In the genomic region with DNA sequence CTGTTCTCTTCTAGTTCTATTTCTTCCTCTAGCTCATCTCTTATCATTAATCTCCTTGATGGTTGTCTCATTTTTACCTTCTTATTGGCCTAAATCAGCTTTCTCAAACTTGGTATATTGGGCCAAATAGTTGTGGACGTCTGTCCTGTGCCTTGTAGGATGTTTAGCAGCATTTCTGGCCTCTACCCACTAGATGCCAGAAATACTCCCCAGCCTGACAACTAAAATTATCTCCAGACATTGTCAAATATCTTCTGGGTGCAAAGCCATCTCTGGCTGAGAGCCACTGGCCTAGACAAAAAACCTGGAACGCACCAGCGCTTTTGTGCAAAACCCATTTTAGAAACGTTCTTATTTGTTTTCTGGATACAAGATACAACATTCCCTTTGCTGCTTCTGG, we compare ENCODE assay signal across 2 cellular contexts.
TF ChIP-seq lines count a peak whose summit lies in the region.

No MANE protein-coding gene starts in this region.

TF ChIP-seq in IMR-90, 13 proteins besides CTCF, POLR2A, EP300 and RAD21:
- TF ChIP-seq BHLHE40 (IDR thresholded peaks at IDR 0.05; ENCODE audit: low read depth, low read length) (no peak), MAZ (IDR thresholded peaks at IDR 0.05; ENCODE audit: borderline replicate concordance, low read depth, low read length) (no peak), MAFK (IDR thresholded peaks at IDR 0.05; ENCODE audit: low read depth, low read length) (no peak), SMC3 (IDR thresholded peaks at IDR 0.05; ENCODE audit: low read depth, low read length) (no peak), RCOR1 (IDR thresholded peaks at IDR 0.05; ENCODE audit: insufficient replicate concordance, low read length) (no peak), NFE2L2 (IDR thresholded peaks at IDR 0.05; ENCODE audit: low read depth, low read length) (no peak), CEBPB (IDR thresholded peaks at IDR 0.05; ENCODE audit: low read depth, low read length) (no peak), CHD1 (IDR thresholded peaks at IDR 0.05; ENCODE audit: low read depth, low read length) (no peak), FOS (IDR thresholded peaks at IDR 0.05; ENCODE audit: low read depth, low read length) (no peak), MXI1 (IDR thresholded peaks at IDR 0.05; ENCODE audit: borderline replicate concordance, low read depth, low read length) (no peak), RFX5 (IDR thresholded peaks at IDR 0.05; ENCODE audit: low read depth, low read length) (no peak)
- TF ChIP-seq, protein P1, sequence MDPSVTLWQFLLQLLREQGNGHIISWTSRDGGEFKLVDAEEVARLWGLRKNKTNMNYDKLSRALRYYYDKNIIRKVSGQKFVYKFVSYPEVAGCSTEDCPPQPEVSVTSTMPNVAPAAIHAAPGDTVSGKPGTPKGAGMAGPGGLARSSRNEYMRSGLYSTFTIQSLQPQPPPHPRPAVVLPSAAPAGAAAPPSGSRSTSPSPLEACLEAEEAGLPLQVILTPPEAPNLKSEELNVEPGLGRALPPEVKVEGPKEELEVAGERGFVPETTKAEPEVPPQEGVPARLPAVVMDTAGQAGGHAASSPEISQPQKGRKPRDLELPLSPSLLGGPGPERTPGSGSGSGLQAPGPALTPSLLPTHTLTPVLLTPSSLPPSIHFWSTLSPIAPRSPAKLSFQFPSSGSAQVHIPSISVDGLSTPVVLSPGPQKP (IDR thresholded peaks at IDR 0.05; ENCODE audit: borderline replicate concordance, low read depth, low read length): no peak
- TF ChIP-seq, protein P2, sequence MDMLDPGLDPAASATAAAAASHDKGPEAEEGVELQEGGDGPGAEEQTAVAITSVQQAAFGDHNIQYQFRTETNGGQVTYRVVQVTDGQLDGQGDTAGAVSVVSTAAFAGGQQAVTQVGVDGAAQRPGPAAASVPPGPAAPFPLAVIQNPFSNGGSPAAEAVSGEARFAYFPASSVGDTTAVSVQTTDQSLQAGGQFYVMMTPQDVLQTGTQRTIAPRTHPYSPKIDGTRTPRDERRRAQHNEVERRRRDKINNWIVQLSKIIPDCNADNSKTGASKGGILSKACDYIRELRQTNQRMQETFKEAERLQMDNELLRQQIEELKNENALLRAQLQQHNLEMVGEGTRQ (IDR thresholded peaks at IDR 0.05; ENCODE audit: low read depth, low read length): no peak

TF ChIP-seq in K562, 482 proteins besides CTCF, POLR2A, EP300 and RAD21:
- TF ChIP-seq PCBP1 (IDR thresholded peaks at IDR 0.05; ENCODE audit: low read depth, low read length, poor library complexity, severe bottlenecking) (no peak), HDAC6 (IDR thresholded peaks at IDR 0.05; ENCODE audit: low read depth, low read length) (no peak), CHD2 (IDR thresholded peaks at IDR 0.05; ENCODE audit: low read depth, low read length) (no peak), NFIC (IDR thresholded peaks at IDR 0.05) (0 out of 2 replicates have a peak, but pooled peaks have one; percentile 11), HNRNPL (IDR thresholded peaks at IDR 0.05; ENCODE audit: low read depth, low read length) (no peak), RBM17 (IDR thresholded peaks at IDR 0.05; ENCODE audit: borderline replicate concordance, low read depth, low read length) (no peak)
